1 cellular context compared by ENCODE assay signal in the genomic region with DNA sequence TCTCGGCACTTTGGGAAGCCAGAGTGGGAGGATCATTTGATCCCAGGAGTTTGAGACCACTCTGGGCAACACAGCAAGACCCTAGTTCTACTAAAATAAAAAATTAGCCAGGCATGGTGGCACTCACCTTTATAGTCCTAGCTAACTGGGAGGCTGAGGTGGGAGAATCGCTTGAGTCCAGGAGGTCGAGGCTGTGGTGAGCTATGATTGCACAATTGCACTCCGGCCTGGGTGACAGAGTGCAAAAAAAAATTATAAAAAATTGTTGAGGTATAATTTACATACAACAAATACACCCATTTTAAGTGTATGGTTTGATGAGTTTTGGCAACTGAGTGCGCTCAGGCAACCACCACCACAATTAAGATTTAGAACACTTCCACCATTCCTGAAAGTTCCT.
TF ChIP-seq lines count a peak whose summit lies in the region.

No MANE protein-coding gene starts in this region.

TF ChIP-seq in HepG2, 621 proteins besides CTCF, POLR2A, EP300 and RAD21:
- TF ChIP-seq, protein P1, sequence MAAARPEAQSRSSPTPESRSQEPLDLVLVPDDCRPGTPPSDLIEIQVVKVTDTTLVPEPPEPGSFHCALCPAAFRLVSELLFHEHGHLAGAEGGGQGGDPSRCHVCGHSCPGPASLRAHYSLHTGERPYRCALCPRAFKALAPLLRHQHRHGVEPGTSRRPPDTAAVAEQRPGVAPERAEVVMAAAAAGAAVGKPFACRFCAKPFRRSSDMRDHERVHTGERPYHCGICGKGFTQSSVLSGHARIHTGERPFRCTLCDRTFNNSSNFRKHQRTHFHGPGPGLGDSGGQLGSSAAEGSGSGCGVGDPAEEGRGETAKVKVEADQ (CRISPR knock-in tag; IDR thresholded peaks at IDR 0.05; ENCODE audit: borderline replicate concordance) = no peak
- TF ChIP-seq ZNF136 (CRISPR knock-in tag; IDR thresholded peaks at IDR 0.05; ENCODE audit: low read depth) (no peak), ZNF570 (CRISPR knock-in tag; IDR thresholded peaks at IDR 0.05; ENCODE audit: borderline replicate concordance) (no peak), CEBPB (IDR thresholded peaks at IDR 0.05; ENCODE audit: borderline replicate concordance, low read depth, low read length) (peak; percentile 63; the same call in 1 of the 2 replicates), NR2F6 (IDR thresholded peaks at IDR 0.05) (no peak), NR2F6 (CRISPR knock-in tag; IDR thresholded peaks at IDR 0.05) (no peak)
- TF ChIP-seq, protein P2, sequence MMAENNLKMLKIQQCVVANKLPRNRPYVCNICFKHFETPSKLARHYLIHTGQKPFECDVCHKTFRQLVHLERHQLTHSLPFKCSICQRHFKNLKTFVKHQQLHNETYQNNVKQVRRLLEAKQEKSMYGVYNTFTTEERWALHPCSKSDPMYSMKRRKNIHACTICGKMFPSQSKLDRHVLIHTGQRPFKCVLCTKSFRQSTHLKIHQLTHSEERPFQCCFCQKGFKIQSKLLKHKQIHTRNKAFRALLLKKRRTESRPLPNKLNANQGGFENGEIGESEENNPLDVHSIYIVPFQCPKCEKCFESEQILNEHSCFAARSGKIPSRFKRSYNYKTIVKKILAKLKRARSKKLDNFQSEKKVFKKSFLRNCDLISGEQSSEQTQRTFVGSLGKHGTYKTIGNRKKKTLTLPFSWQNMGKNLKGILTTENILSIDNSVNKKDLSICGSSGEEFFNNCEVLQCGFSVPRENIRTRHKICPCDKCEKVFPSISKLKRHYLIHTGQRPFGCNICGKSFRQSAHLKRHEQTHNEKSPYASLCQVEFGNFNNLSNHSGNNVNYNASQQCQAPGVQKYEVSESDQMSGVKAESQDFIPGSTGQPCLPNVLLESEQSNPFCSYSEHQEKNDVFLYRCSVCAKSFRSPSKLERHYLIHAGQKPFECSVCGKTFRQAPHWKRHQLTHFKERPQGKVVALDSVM (CRISPR knock-in tag; IDR thresholded peaks at IDR 0.05) = peak; percentile 65; the same call in 1 of the 2 replicates
- TF ChIP-seq, protein P3, sequence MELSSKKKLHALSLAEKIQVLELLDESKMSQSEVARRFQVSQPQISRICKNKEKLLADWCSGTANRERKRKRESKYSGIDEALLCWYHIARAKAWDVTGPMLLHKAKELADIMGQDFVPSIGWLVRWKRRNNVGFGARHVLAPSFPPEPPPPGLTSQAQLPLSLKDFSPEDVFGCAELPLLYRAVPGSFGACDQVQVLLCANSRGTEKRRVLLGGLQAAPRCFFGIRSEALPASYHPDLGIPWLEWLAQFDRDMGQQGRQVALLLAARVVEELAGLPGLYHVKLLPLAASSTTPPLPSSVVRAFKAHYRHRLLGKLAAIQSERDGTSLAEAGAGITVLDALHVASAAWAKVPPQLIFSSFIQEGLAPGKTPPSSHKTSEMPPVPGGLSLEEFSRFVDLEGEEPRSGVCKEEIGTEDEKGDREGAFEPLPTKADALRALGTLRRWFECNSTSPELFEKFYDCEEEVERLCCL (CRISPR knock-in tag; IDR thresholded peaks at IDR 0.05; ENCODE audit: borderline replicate concordance) = no peak
